9 cellular contexts compared by ENCODE assay signal in genomic region chr1:62144238-62144831, GRCh38. TPM values are rescaled to one million over a fixed set of nuclear protein-coding genes. Genes with fewer than 3 reads are reported as not detected.
DNase-seq lines count a peak whose midpoint lies in the region; ATAC-seq, FAIRE-seq and TF ChIP-seq lines count a peak whose summit lies in the region.
"Had no signal": no experiment of that assay in that cellular context is flagged by ENCODE, and none has a peak within 500 bp of the region (broad histone marks: within the 10 kb centered on the region; RNA-seq: fewer than 3 reads in every experiment).

No MANE protein-coding gene starts in this region.

- H3K27ac ChIP-seq in cardiac muscle cell: no peak overlapping the region

- peak; percentile 55 to 69 for DNase-seq in cardiac muscle cell (ENCODE audit: low read depth in 1 of 2, low spot score in 1 of 2)
- DNase-seq in Right ventricle myocardium inferior (ENCODE audit: missing footprints): no peak
- peak; percentile 20 to 30 for DNase-seq in NOMO-1 (lab: John Stamatoyannopoulos, UW; ENCODE audit: unreplicated experiment in 2 of 2)
- peak in 37 of 58 donors; percentile 1 to 64 (median 15) for DNase-seq in anterior cingulate cortex (lab: John Stamatoyannopoulos, UW)
- peak; percentile 15 for DNase-seq in stimulated activated CD8-positive, alpha-beta memory T cell treated with anti-CD3 and anti-CD28 coated beads, Interleukin-4, amount 100 ng/mL, for 24 hours (ENCODE audit: low read depth)

- no peaks in the 10 kb centered on the region for H3K36me3 ChIP-seq in cardiac muscle cell

- H3K27me3 ChIP-seq in cardiac muscle cell: no peaks in the 10 kb centered on the region

- no peaks in the 10 kb centered on the region for H3K4me1 ChIP-seq in cardiac muscle cell (ENCODE audit: low read depth)

- ATAC-seq in Right ventricle myocardium inferior (no peak), HG03175 (IDR thresholded peaks at IDR 0.05; ENCODE audit: unreplicated experiment) (peak; percentile 57), HG03439 (IDR thresholded peaks at IDR 0.05; ENCODE audit: unreplicated experiment) (no peak)

- FAIRE-seq in islet of Langerhans (lab: Jason Lieb, UNC): peak; percentile 30
- FAIRE-seq: frontal cortex had no signal

- no peak overlapping the region for H3K4me3 ChIP-seq in cardiac muscle cell

- peak; percentile 82 for TF ChIP-seq CTCF in cardiac muscle cell (IDR thresholded peaks at IDR 0.05; ENCODE audit: low read depth, low read length)

- H3K9me3 ChIP-seq in cardiac muscle cell (ENCODE audit: low read depth): no peaks in the 10 kb centered on the region

- intact Hi-C loops in Right ventricle myocardium inferior (cut with DNase I): no loop called here

RNA-seq across cellular contexts. Expression of gene L1TD1, which starts 50.3 kb away (rescaled TPM):
- total RNA-seq in cardiac muscle cell: 0.04 and 0.36 TPM in 2 replicates
- 0.37 TPM in 1 of 2 replicates, not detected in the other for polyA plus RNA-seq in cardiac muscle cell
- not detected for total RNA-seq in Right ventricle myocardium inferior
